8 cellular contexts compared by ENCODE assay signal in the genomic region with DNA sequence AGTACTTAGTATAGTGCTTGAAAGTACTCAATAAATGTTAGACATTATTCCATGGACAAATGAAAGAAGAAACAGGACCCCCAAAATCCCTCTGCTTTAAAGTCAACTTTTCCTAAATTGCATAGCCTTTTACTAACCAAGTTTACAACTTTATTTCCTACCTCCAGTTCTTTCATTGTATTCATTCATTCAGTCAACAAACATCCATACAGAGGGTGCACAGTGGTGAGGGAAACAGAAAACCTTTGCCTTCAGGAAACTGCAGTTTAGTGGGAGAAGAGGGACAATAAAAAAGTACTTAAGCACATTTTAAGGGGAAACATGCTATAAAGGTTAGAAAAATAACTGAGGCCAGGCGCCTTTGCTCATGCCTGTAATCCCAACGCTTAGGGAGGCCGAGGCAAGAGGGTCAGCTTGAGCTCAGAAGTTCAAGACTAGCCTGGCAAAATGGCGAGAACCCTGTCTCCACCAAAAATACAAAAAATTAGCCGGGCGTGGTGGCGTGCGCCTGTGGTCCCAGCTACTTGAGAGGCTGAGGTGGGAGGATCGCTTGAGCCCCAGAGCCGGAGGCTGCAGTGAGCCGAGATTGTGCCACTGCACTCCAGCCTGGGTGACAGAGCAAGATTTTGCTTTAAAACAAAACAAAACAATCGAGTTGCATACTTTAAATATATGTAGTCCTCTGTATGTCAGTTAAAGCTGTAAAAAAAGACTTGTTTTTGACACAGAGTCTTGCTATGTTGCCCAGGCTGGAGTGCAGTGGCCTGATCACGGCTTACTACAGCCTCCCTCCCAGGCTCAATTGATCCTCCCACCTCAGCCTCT. TPM values are rescaled to one million over a fixed set of nuclear protein-coding genes. Genes with fewer than 3 reads are reported as not detected.
DNase-seq lines count a peak whose midpoint lies in the region; ATAC-seq and TF ChIP-seq lines count a peak whose summit lies in the region.

No MANE protein-coding gene starts in this region.

- H3K27me3 ChIP-seq in gastrocnemius medialis = no peaks in the 10 kb centered on the region

- no peaks in the 10 kb centered on the region for H3K36me3 Mint-ChIP-seq in T-cell

- H3K36me3 ChIP-seq in gastrocnemius medialis = no peaks in the 10 kb centered on the region

- CTCF ChIA-PET in T-cell (lab: Charles Lee) = interaction anchor here (0.5 to 3.4 kb wide), 4 partner anchors 11 to 36 kb away, joined by 3 to 34 read pairs (median 14); no protein-coding TSS in a partner anchor

- H3K27ac ChIP-seq in gastrocnemius medialis = peak overlapping the region; percentile 96 to 100 (median 98)

- ATAC-seq in T-cell (replicated peaks in 1 of 4) (no peak), gastrocnemius medialis (no peak), HG02678 (IDR thresholded peaks at IDR 0.05; ENCODE audit: unreplicated experiment) (no peak), GM19395 (IDR thresholded peaks at IDR 0.05; ENCODE audit: unreplicated experiment) (no peak)

- H3K9me3 ChIP-seq in gastrocnemius medialis = no peaks in the 10 kb centered on the region

- POLR2A ChIA-PET in T-cell (lab: Charles Lee) = interaction anchor here (0.6 to 4.4 kb wide), 16 partner anchors 12 to 84 kb away, joined by 3 to 98 read pairs (median 6); a partner anchor contains a TSS

- H3K4me3 Mint-ChIP-seq in T-cell = peak overlapping the region; percentile 86 to 91 (median 89)

- no peak for TF ChIP-seq POLR2A in gastrocnemius medialis (IDR thresholded peaks at IDR 0.05)

- in situ Hi-C loops in gastrocnemius medialis (cut with MboI; ENCODE audit: low sequenced_read_pairs in 4 of 4) = loop anchor here in 2 of 4 donors (5.0 to 10.0 kb wide), 3 partner anchors 39 to 79 kb away; a partner anchor contains a TSS
- in situ Hi-C loops in GM13976 (cut with MboI; ENCODE audit: low sequenced_read_pairs, unreplicated experiment) = no loop called here

- peaks cover 35 to 56% (median 55%) of the 10 kb centered on the region in 3 donors for H3K4me1 Mint-ChIP-seq in T-cell

- TF ChIP-seq CTCF in GM12875 (IDR thresholded peaks at IDR 0.05; ENCODE audit: borderline replicate concordance, insufficient read depth, low read depth, low read length) = no peak
- TF ChIP-seq CTCF in fibroblast of pulmonary artery (IDR thresholded peaks at IDR 0.05; ENCODE audit: low read length, missing control alignments) = no peak
- TF ChIP-seq CTCF in gastrocnemius medialis (IDR thresholded peaks at IDR 0.05 in 4 of 5, conservative IDR thresholded peaks at IDR 0.05 in 1 of 5) = no peak
- TF ChIP-seq CTCF in GM13976 (IDR thresholded peaks at IDR 0.05; ENCODE audit: borderline replicate concordance, control extremely low read depth, extremely low read depth, insufficient read depth, missing control alignments) = no peak

- H3K9me3 Mint-ChIP-seq in T-cell = no peaks in the 10 kb centered on the region

- DNase-seq in T-cell = no peak
- DNase-seq in fibroblast of pulmonary artery (ENCODE audit: low read depth) = no peak
- DNase-seq in gastrocnemius medialis = no peak
- no peak for DNase-seq in GM13976 (ENCODE audit: low spot score)
- no peak for DNase-seq in NCI-H2081 (lab: John Stamatoyannopoulos, UW)

- H3K4me3 ChIP-seq in GM12875 (ENCODE audit: low read depth, low read length) (peak overlapping the region; percentile 69), fibroblast of pulmonary artery (replicated peaks; ENCODE audit: low read depth, low read length) (peak overlapping the region; percentile 77), gastrocnemius medialis (peak overlapping the region; percentile 68 to 100 (median 85))

- intact Hi-C loops in gastrocnemius medialis (cut with DNase I; ENCODE audit: low total_unique reads) = loop anchor here (1.0 to 5.0 kb wide), 3 partner anchors 40 to 181 kb away; a partner anchor contains a TSS

- peak overlapping the region; percentile 93 to 95 for H3K27ac Mint-ChIP-seq in T-cell

- peaks cover 18 to 28% of the 10 kb centered on the region in 2 donors for H3K4me1 ChIP-seq in gastrocnemius medialis

- H3K27me3 Mint-ChIP-seq in T-cell = no peaks in the 10 kb centered on the region

RNA-seq across cellular contexts. Expression of a gene that starts 1.1 kb away (rescaled TPM):
- 10 to 100 TPM; 49.7 to 76.3 (median 57.1) TPM for total RNA-seq in T-cell
- 10 to 100 TPM; 24.4 to 46.4 (median 33.1) TPM for total RNA-seq in gastrocnemius medialis
